In genomic region chr12:34396861-34397590, GRCh38 we compare ENCODE assay signal across 15 cellular contexts.
DNase-seq lines count a peak whose midpoint lies in the region; TF ChIP-seq lines count a peak whose summit lies in the region.
"Had no signal": no experiment of that assay in that cellular context is flagged by ENCODE, and none has a peak within 500 bp of the region (broad histone marks: within the 10 kb centered on the region; RNA-seq: fewer than 3 reads in every experiment).

No MANE protein-coding gene starts in this region.

- H2BK15ac ChIP-seq in H9 (ENCODE audit: low read depth, low read length) = no peak overlapping the region

- no peaks in the 10 kb centered on the region for H3K4me1 Mint-ChIP-seq in H9
- no peaks in the 10 kb centered on the region for H3K4me1 Mint-ChIP-seq in osteocyte (ENCODE audit: unreplicated experiment)
- H3K4me1 Mint-ChIP-seq: activated CD4-positive, alpha-beta T cell treated with anti-CD3 and anti-CD28 coated beads for 36 hours had no signal

- no peaks in the 10 kb centered on the region for H3K79me2 ChIP-seq in H9 (ENCODE audit: insufficient read depth, low read length)

- H3K23me2 ChIP-seq in H9 (ENCODE audit: insufficient read length, low read depth, low read length, poor library complexity, severe bottlenecking) = no peaks in the 10 kb centered on the region

- H3K27me3 ChIP-seq in H9 (ENCODE audit: insufficient read depth, low read length) (no peaks in the 10 kb centered on the region), esophagus muscularis mucosa (peaks cover 0 to 44% (median 0%) of the 10 kb centered on the region in 4 donors)

- H4K8ac ChIP-seq in H9 (replicated peaks; ENCODE audit: insufficient read length, low read depth, low read length) = no peak overlapping the region

- no CpG with 5 or more reads among the region's 20 CpGs for WGBS in H9 (ENCODE audit: extremely low coverage, insufficient read length, low lambda C conversion rate)
- WGBS in esophagus muscularis mucosa = 63% methylated on average over 16 of the region's 20 CpGs

- no peak overlapping the region for H2BK12ac ChIP-seq in H9 (ENCODE audit: insufficient read length, low read depth, low read length)

- DNase-seq in AG20443 (ENCODE audit: low spot score) (peak; percentile 2), H9 (peak; percentile 11), esophagus muscularis mucosa (ENCODE audit: extremely low spot score) (peak; percentile 80), osteocyte (ENCODE audit: extremely low spot score, unreplicated experiment) (peak; percentile 78), cerebellar cortex (ENCODE audit: low spot score) (no peak), NCI-H1092 (lab: John Stamatoyannopoulos, UW) (no peak), midbrain (lab: John Stamatoyannopoulos, UW) (no peak)
- no peak for DNase-seq in stimulated activated naive CD4-positive, alpha-beta T cell treated with Interleukin-2 at 50 U/mL for 16 hours (lab: John Stamatoyannopoulos, UW)
- DNase-seq: C1 segment of cervical spinal cord, hypothalamus, NCI-H69, SHP77 treated with DMSO at 0.1 percent for 48 hours had no signal

- H3K4me1 ChIP-seq in H9 (ENCODE audit: insufficient read depth, low read length) = no peaks in the 10 kb centered on the region
- H3K4me1 ChIP-seq in esophagus muscularis mucosa = no peaks in the 10 kb centered on the region

- H4K20me1 ChIP-seq in H9 (ENCODE audit: control insufficient read depth, insufficient read depth, insufficient read length) = no peaks in the 10 kb centered on the region

- H3K4me2 ChIP-seq in H9 (ENCODE audit: insufficient read depth, insufficient read length, low read length) = no peak overlapping the region

- H3K27me3 Mint-ChIP-seq in H9 (ENCODE audit: low read depth) (no peaks in the 10 kb centered on the region; the same call in none of the 2 replicates), osteocyte (ENCODE audit: unreplicated experiment) (no peaks in the 10 kb centered on the region)
- H3K27me3 Mint-ChIP-seq: activated CD4-positive, alpha-beta T cell treated with anti-CD3 and anti-CD28 coated beads for 36 hours; effector memory CD8-positive, alpha-beta T cell had no signal

- no peaks in the 10 kb centered on the region for H3K79me1 ChIP-seq in H9 (ENCODE audit: insufficient read depth, low read depth, low read length, poor library complexity, severe bottlenecking)

- H3K36me3 Mint-ChIP-seq in H9 (ENCODE audit: insufficient read depth in 1 of 3, low read depth in 3 of 3) (peaks cover 2 to 10% (median 6%) of the 10 kb centered on the region in 3 experiments; a peak in 6 of 7 replicates), osteocyte (ENCODE audit: unreplicated experiment) (no peaks in the 10 kb centered on the region)

- H2BK5ac ChIP-seq in H9 (ENCODE audit: insufficient read length, low read length) = no peak overlapping the region

- H3K27ac ChIP-seq in H9 (ENCODE audit: insufficient read length, low read depth, low read length) = no peak overlapping the region
- no peak overlapping the region for H3K27ac ChIP-seq in esophagus muscularis mucosa (replicated peaks in 1 of 4)
- H3K27ac ChIP-seq: HL-60 had no signal

- H3K4me3 ChIP-seq in esophagus muscularis mucosa = no peak overlapping the region

- H3K9me3 ChIP-seq in H9 (ENCODE audit: control insufficient read depth, low read depth, low read length) (peaks cover 97% of the 10 kb centered on the region), esophagus muscularis mucosa (peaks cover 0 to 80% (median 40%) of the 10 kb centered on the region in 4 donors)

- no peak overlapping the region for H3K4me3 Mint-ChIP-seq in H9
- no peak overlapping the region for H3K4me3 Mint-ChIP-seq in osteocyte (ENCODE audit: unreplicated experiment)
- H3K4me3 Mint-ChIP-seq: activated CD4-positive, alpha-beta T cell treated with anti-CD3 and anti-CD28 coated beads for 36 hours; effector memory CD8-positive, alpha-beta T cell had no signal

- H3K4ac ChIP-seq in H9 (ENCODE audit: low read depth, low read length) = no peak overlapping the region

- no peak for TF ChIP-seq POLR2A in esophagus muscularis mucosa (IDR thresholded peaks at IDR 0.05; ENCODE audit: low read depth)

- no peak overlapping the region for H3K56ac ChIP-seq in H9 (ENCODE audit: insufficient read length, low read depth, low read length)

- no peak overlapping the region for H2AFZ ChIP-seq in H9 (ENCODE audit: low read length)

- H3K23ac ChIP-seq in H9 (ENCODE audit: insufficient read length, low read depth, low read length) = no peak overlapping the region

- H2BK20ac ChIP-seq in H9 (ENCODE audit: low read depth, low read length, poor library complexity, severe bottlenecking) = no peak overlapping the region

- TF ChIP-seq EP300 in esophagus muscularis mucosa (IDR thresholded peaks at IDR 0.05) = no peak

- H3K27ac Mint-ChIP-seq in H9 (no peak overlapping the region), osteocyte (ENCODE audit: unreplicated experiment) (no peak overlapping the region)
- H3K27ac Mint-ChIP-seq: activated CD4-positive, alpha-beta T cell treated with anti-CD3 and anti-CD28 coated beads for 36 hours; effector memory CD8-positive, alpha-beta T cell had no signal

- H3K9ac ChIP-seq in H9 (ENCODE audit: extremely low read depth, insufficient read length, low read length) = no peak overlapping the region

- H3K9me3 Mint-ChIP-seq in H9 = peaks cover 95 to 99% of the 10 kb centered on the region in 2 experiments
- H3K9me3 Mint-ChIP-seq in osteocyte (ENCODE audit: unreplicated experiment) = peaks cover 4% of the 10 kb centered on the region

- H3T11ph ChIP-seq in H9 (ENCODE audit: low read length) = no peak overlapping the region

- H2AK5ac ChIP-seq in H9 (ENCODE audit: insufficient read length, low read length) = no peak overlapping the region

- intact Hi-C loops in esophagus muscularis mucosa (cut with DNase I) = no loop called here

- H4K5ac ChIP-seq in H9 (ENCODE audit: insufficient read length, low read depth, low read length) = no peak overlapping the region

- H2BK120ac ChIP-seq in H9 (ENCODE audit: low read depth, low read length, poor library complexity, severe bottlenecking) = no peak overlapping the region

- no peak overlapping the region for H3K18ac ChIP-seq in H9 (ENCODE audit: insufficient read length, low read depth, low read length)

- no peak for TF ChIP-seq CTCF in H9 (conservative IDR thresholded peaks at IDR 0.05)
- TF ChIP-seq CTCF in esophagus muscularis mucosa (IDR thresholded peaks at IDR 0.05) = no peak
- TF ChIP-seq CTCF in osteocyte (IDR thresholded peaks at IDR 0.05) = no peak

- H4K91ac ChIP-seq in H9 (ENCODE audit: insufficient read length, low read depth, low read length) = no peak overlapping the region

- H3K14ac ChIP-seq in H9 (ENCODE audit: insufficient read depth, low read length) = no peak overlapping the region

- H3K36me3 ChIP-seq in esophagus muscularis mucosa = no peaks in the 10 kb centered on the region

Comparison
In these comparisons a context has a peak if more than half of its experiments do, and no peak if none do; other contexts are left out.
1. DNase-seq: peak in AG20443 (single experiment), H9 (single experiment), esophagus muscularis mucosa (single experiment) and osteocyte (single experiment); none in cerebellar cortex (single experiment), stimulated activated naive CD4-positive, alpha-beta T cell treated with Interleukin-2 at 50 U/mL for 16 hours (single experiment), NCI-H1092 (single experiment) and midbrain (single experiment).